Comparison of ENCODE assay signal across 22 cellular contexts in the genomic region with DNA sequence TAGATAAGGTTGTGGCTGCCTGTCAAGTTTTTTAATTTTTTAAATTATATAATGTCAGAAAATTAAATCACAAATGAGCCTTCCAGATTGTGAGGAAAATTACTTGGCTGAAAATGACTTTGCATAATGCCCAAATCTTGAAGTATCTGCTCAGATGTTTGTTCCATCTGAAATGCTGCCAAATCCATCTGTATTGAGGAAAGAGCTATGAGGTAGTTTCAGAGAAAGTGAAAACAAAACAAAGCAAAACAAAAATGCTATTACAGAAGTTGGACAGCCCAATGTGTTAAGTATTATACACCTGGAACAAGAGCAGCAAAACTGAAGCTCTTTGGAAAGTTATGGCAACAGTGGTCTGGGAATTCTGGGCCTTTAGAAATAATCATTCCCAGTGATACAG.
"Had no signal": no experiment of that assay in that cellular context is flagged by ENCODE, and none has a peak within 500 bp of the region (broad histone marks: within the 10 kb centered on the region; RNA-seq: fewer than 3 reads in every experiment).

No MANE protein-coding gene starts in this region.

- H3K27me3 Mint-ChIP-seq: activated naive CD4-positive, alpha-beta T cell treated with anti-CD3 and anti-CD28 coated beads, Interleukin-2, amount 10 ng/mL, durations not matched to agents 7 days and 5 days; activated naive CD8-positive, alpha-beta T cell treated with anti-CD3 and anti-CD28 coated beads, Interleukin-2, amount 50 U/mL, for 24 hours; effector memory CD8-positive, alpha-beta T cell had no signal

- DNase-seq: activated CD4-positive, alpha-beta T cell treated with anti-CD3 and anti-CD28 coated beads, Interleukin-2, amount 50 U/mL, for 1 hour; activated CD8-positive, alpha-beta memory T cell treated with anti-CD3 and anti-CD28 coated beads, Interleukin-2, amount 50 U/mL, for 4 hours; activated effector memory CD4-positive, alpha-beta T cell treated with Interleukin-2 at 50 U/mL for 16 hours; activated naive CD4-positive, alpha-beta T cell treated with anti-CD3 and anti-CD28 coated beads, Interleukin-2, amount 10 ng/mL, durations not matched to agents 7 days and 5 days; activated naive CD8-positive, alpha-beta T cell treated with anti-CD3 and anti-CD28 coated beads, Interleukin-2, amount 50 U/mL, for 24 hours; activated T-cell treated with anti-CD3 and anti-CD28 coated beads, Interleukin-2, amount 50 U/mL, for 4 hours; dermis blood vessel endothelial cell; effector memory CD8-positive, alpha-beta T cell; islet precursor cell; mammary epithelial cell; nephron progenitor cell; nucleus accumbens; posterior cingulate gyrus; retina; stimulated activated CD4-positive, alpha-beta T cell treated with anti-CD3 and anti-CD28 coated beads, Interleukin-12 subunit alpha, Interleukin-12 subunit beta, amount 100 ng/mL, for 4 hours; stimulated activated CD4-positive, alpha-beta T cell treated with anti-CD3 and anti-CD28 coated beads, Interleukin-1b, Interleukin-23, amount 100 ng/mL, for 48 hours; stimulated activated CD8-positive, alpha-beta memory T cell treated with anti-CD3 and anti-CD28 coated beads, Interleukin-4, amount 100 ng/mL, for 48 hours; stimulated activated naive CD4-positive, alpha-beta T cell; tibial artery had no signal

- H3K4me1 Mint-ChIP-seq: activated naive CD4-positive, alpha-beta T cell treated with anti-CD3 and anti-CD28 coated beads, Interleukin-2, amount 10 ng/mL, durations not matched to agents 7 days and 5 days; activated naive CD8-positive, alpha-beta T cell treated with anti-CD3 and anti-CD28 coated beads, Interleukin-2, amount 50 U/mL, for 24 hours; nephron progenitor cell had no signal

- H3K4me3 ChIP-seq: ascending aorta, breast epithelium, tibial artery had no signal

- H3K4me3 Mint-ChIP-seq: activated naive CD4-positive, alpha-beta T cell treated with anti-CD3 and anti-CD28 coated beads, Interleukin-2, amount 10 ng/mL, durations not matched to agents 7 days and 5 days; activated naive CD8-positive, alpha-beta T cell treated with anti-CD3 and anti-CD28 coated beads, Interleukin-2, amount 50 U/mL, for 24 hours; activated T-cell treated with anti-CD3 and anti-CD28 coated beads, Interleukin-2, amount 50 U/mL, for 4 hours; effector memory CD8-positive, alpha-beta T cell; nephron progenitor cell; T-helper 1 cell treated with Interleukin-12 subunit alpha and Interleukin-12 subunit beta and Interleukin-4 antibody, amounts not matched to agents 30 μg/mL and 1 μg/mL, for 36 hours had no signal

- H3K9me3 Mint-ChIP-seq: activated naive CD4-positive, alpha-beta T cell treated with anti-CD3 and anti-CD28 coated beads, Interleukin-2, amount 10 ng/mL, durations not matched to agents 7 days and 5 days; activated naive CD8-positive, alpha-beta T cell treated with anti-CD3 and anti-CD28 coated beads, Interleukin-2, amount 50 U/mL, for 24 hours; activated T-cell treated with anti-CD3 and anti-CD28 coated beads, Interleukin-2, amount 50 U/mL, for 4 hours; effector memory CD8-positive, alpha-beta T cell; nephron progenitor cell; T-helper 1 cell treated with Interleukin-12 subunit alpha and Interleukin-12 subunit beta and Interleukin-4 antibody, amounts not matched to agents 30 μg/mL and 1 μg/mL, for 36 hours had no signal

- H3K36me3 Mint-ChIP-seq: activated naive CD4-positive, alpha-beta T cell treated with anti-CD3 and anti-CD28 coated beads, Interleukin-2, amount 10 ng/mL, durations not matched to agents 7 days and 5 days had no signal

- H3K27ac Mint-ChIP-seq: activated naive CD4-positive, alpha-beta T cell treated with anti-CD3 and anti-CD28 coated beads, Interleukin-2, amount 10 ng/mL, durations not matched to agents 7 days and 5 days; activated naive CD8-positive, alpha-beta T cell treated with anti-CD3 and anti-CD28 coated beads, Interleukin-2, amount 50 U/mL, for 24 hours; effector memory CD8-positive, alpha-beta T cell; nephron progenitor cell; T-helper 1 cell treated with Interleukin-12 subunit alpha and Interleukin-12 subunit beta and Interleukin-4 antibody, amounts not matched to agents 30 μg/mL and 1 μg/mL, for 36 hours had no signal
